23 cellular contexts compared by ENCODE assay signal in the genomic region with DNA sequence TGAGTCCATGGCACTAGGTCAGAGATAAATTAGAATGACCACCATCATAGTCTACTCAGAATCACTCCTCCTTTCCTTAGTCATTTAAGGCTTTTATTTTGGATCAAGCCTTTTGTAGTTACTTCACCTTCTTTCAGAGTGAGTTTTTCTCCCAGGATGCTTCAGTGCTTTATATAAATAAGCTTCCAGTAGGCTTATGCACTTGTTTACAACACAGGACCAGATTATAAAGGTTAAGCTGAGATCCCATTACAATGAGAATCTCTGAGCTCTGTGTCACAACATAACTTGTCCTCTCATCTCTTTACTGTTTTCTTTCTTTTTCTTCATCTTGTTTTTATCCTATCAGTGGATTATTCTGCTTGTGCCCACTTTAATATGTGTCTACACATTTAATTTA. TPM values are rescaled to one million over a fixed set of nuclear protein-coding genes. Genes with fewer than 3 reads are reported as not detected.
DNase-seq lines count a peak whose midpoint lies in the region; ATAC-seq and TF ChIP-seq lines count a peak whose summit lies in the region.
"Had no signal": no experiment of that assay in that cellular context is flagged by ENCODE, and none has a peak within 500 bp of the region (broad histone marks: within the 10 kb centered on the region; RNA-seq: fewer than 3 reads in every experiment).

No MANE protein-coding gene starts in this region.

- no peaks in the 10 kb centered on the region for H3K27me3 ChIP-seq in H7 (ENCODE audit: control insufficient read depth, insufficient read depth, low read length)
- H3K27me3 ChIP-seq: BE2C had no signal

- H3K27me3 Mint-ChIP-seq in activated T-cell treated with anti-CD3 and anti-CD28 coated beads, Interleukin-2, amount 50 U/mL, for 72 hours (ENCODE audit: low read depth) = no peaks in the 10 kb centered on the region

- no peaks in the 10 kb centered on the region for H3K4me1 Mint-ChIP-seq in activated T-cell treated with anti-CD3 and anti-CD28 coated beads, Interleukin-2, amount 50 U/mL, for 72 hours (ENCODE audit: low read depth)
- H3K4me1 Mint-ChIP-seq: GM23338 had no signal

- intact Hi-C loops in posterior vena cava (cut with DNase I) = no loop called here

- no peaks in the 10 kb centered on the region for H3K36me3 ChIP-seq in H7 (replicated peaks; ENCODE audit: control insufficient read depth, insufficient read depth, low read length)

- H3K27ac Mint-ChIP-seq in activated T-cell treated with anti-CD3 and anti-CD28 coated beads, Interleukin-2, amount 50 U/mL, for 72 hours = peak overlapping the region; percentile 67
- H3K27ac Mint-ChIP-seq: CD14-positive monocyte, GM23338 had no signal

- no peak overlapping the region for H3K4me3 Mint-ChIP-seq in activated T-cell treated with anti-CD3 and anti-CD28 coated beads, Interleukin-2, amount 50 U/mL, for 72 hours
- H3K4me3 Mint-ChIP-seq: CD14-positive monocyte, GM23338 had no signal

- ATAC-seq in activated T-cell treated with anti-CD3 and anti-CD28 coated beads, Interleukin-2, amount 50 U/mL, for 72 hours (replicated peaks in 1 of 2) = no peak
- ATAC-seq in GM21367 (IDR thresholded peaks at IDR 0.05; ENCODE audit: unreplicated experiment) = no peak
- ATAC-seq: GM23338 had no signal

- H3K36me3 Mint-ChIP-seq in activated T-cell treated with anti-CD3 and anti-CD28 coated beads, Interleukin-2, amount 50 U/mL, for 72 hours (ENCODE audit: insufficient read depth in 2 of 2) = peaks cover 7 to 13% of the 10 kb centered on the region in 2 donors

- H3K4me3 ChIP-seq in fibroblast of villous mesenchyme (ENCODE audit: low read depth, low read length) = no peak overlapping the region
- no peak overlapping the region for H3K4me3 ChIP-seq in H7 (ENCODE audit: insufficient read depth, low read depth, low read length)
- H3K4me3 ChIP-seq: GM23338 had no signal

- TF ChIP-seq CTCF in fibroblast of villous mesenchyme (IDR thresholded peaks at IDR 0.05; ENCODE audit: insufficient read depth, low read depth, low read length) = no peak

- no peak for DNase-seq in activated T-cell treated with anti-CD3 and anti-CD28 coated beads, Interleukin-2, amount 50 U/mL, for 72 hours
- DNase-seq in activated T-cell treated with anti-CD3 and anti-CD28 coated beads, Interleukin-2, amount 50 U/mL, for 48 hours = no peak
- DNase-seq in NCI-H82 treated with DMSO at 0.1 percent for 48 hours (lab: John Stamatoyannopoulos, UW; ENCODE audit: unreplicated experiment) (peak; percentile 78), fibroblast of villous mesenchyme (ENCODE audit: low read depth) (peak; percentile 25), posterior vena cava (ENCODE audit: low spot score) (no peak), H7 (no peak)
- no peak for DNase-seq in activated effector memory CD4-positive, alpha-beta T cell treated with Interleukin-2 at 50 U/mL for 16 hours
- DNase-seq: BE2C, DMS53, HCEC 1CT, Karpas-422, MV-4-11, NCI-H1105 treated with DMSO at 0.1 percent for 48 hours, NCI-H146, NCI-H1930, NCI-H2107, NCI-H524, NCI-H748 treated with DMSO at 0.1 percent for 48 hours, Right ventricle myocardium superior, RPMI8226 had no signal

- H3K9me3 Mint-ChIP-seq in activated T-cell treated with anti-CD3 and anti-CD28 coated beads, Interleukin-2, amount 50 U/mL, for 72 hours = no peaks in the 10 kb centered on the region

RNA-seq across cellular contexts. Expression of gene CEP57L1, which starts 47.9 kb away (rescaled TPM):
- 10 to 100 TPM; 21.8 to 22.3 TPM for total RNA-seq in activated T-cell treated with anti-CD3 and anti-CD28 coated beads, Interleukin-2, amount 50 U/mL, for 72 hours
- 29.0 and 43.6 TPM in 2 replicates for total RNA-seq in fibroblast of villous mesenchyme
- 10 to 100 TPM; 14.4 to 16.3 TPM for total RNA-seq in posterior vena cava
- 26.5 and 30.2 TPM in 2 replicates for total RNA-seq in H7 (2014; rRNA removed; shearing (Covaris generic))

RNA-seq across cellular contexts. Expression of gene SESN1, which starts 48.5 kb away (rescaled TPM):
- 10 to 100 TPM; 16.2 to 25.7 TPM for total RNA-seq in activated T-cell treated with anti-CD3 and anti-CD28 coated beads, Interleukin-2, amount 50 U/mL, for 72 hours
- 12.6 and 29.4 TPM in 2 replicates for total RNA-seq in fibroblast of villous mesenchyme
- 10 to 100 TPM; 25.3 to 33.8 TPM for total RNA-seq in posterior vena cava
- 10.4 and 12.8 TPM in 2 replicates for total RNA-seq in H7 (2014; rRNA removed; shearing (Covaris generic))

Comparison
In these comparisons a context has a peak if more than half of its experiments do, and no peak if none do; other contexts are left out.
1. DNase-seq: peak in NCI-H82 treated with DMSO at 0.1 percent for 48 hours (single experiment) and fibroblast of villous mesenchyme (single experiment); none in activated T-cell treated with anti-CD3 and anti-CD28 coated beads, Interleukin-2, amount 50 U/mL, for 72 hours (0 of 2), activated T-cell treated with anti-CD3 and anti-CD28 coated beads, Interleukin-2, amount 50 U/mL, for 48 hours (0 of 2), posterior vena cava (single experiment), activated effector memory CD4-positive, alpha-beta T cell treated with Interleukin-2 at 50 U/mL for 16 hours (single experiment) and H7 (single experiment).